9 cellular contexts compared by ENCODE assay signal in genomic region chr1:53592521-53592982, GRCh38.
DNase-seq lines count a peak whose midpoint lies in the region; ATAC-seq and TF ChIP-seq lines count a peak whose summit lies in the region.
"Had no signal": no experiment of that assay in that cellular context is flagged by ENCODE, and none has a peak within 500 bp of the region (broad histone marks: within the 10 kb centered on the region; RNA-seq: fewer than 3 reads in every experiment).

No MANE protein-coding gene starts in this region.

- peak; percentile 59 for DNase-seq in GM03348 (ENCODE audit: low spot score)
- peak; percentile 23 for DNase-seq in NCI-H2196 treated with DMSO at 0.1 percent for 48 hours (lab: John Stamatoyannopoulos, UW; ENCODE audit: unreplicated experiment)
- no peak for DNase-seq in esophagus squamous epithelium (lab: John Stamatoyannopoulos, UW)
- DNase-seq in neuronal stem cell (ENCODE audit: low spot score): no peak
- no peak for DNase-seq in stimulated activated CD4-positive, alpha-beta T cell treated with anti-CD3 and anti-CD28 coated beads, Interleukin-12 subunit alpha, Interleukin-12 subunit beta, amount 100 ng/mL, for 4 hours
- no peak for DNase-seq in spleen
- DNase-seq in activated T-cell treated with anti-CD3 and anti-CD28 coated beads, Interleukin-2, amount 50 U/mL, for 72 hours: no peak
- DNase-seq in HUDEP-2 (lab: John Stamatoyannopoulos, UW; ENCODE audit: unreplicated experiment in 76 of 76): no peak

- no peak overlapping the region for H2AFZ ChIP-seq in neuronal stem cell (ENCODE audit: low read length)

- H3K4me1 ChIP-seq in esophagus squamous epithelium (peaks cover 0 to 13% (median 0%) of the 10 kb centered on the region in 3 donors), neuronal stem cell (ENCODE audit: control insufficient read depth in 2 of 2, insufficient read depth in 1 of 2, low read depth in 1 of 2, low read length in 2 of 2) (peaks cover 0 to 11% of the 10 kb centered on the region in 2 donors), spleen (no peaks in the 10 kb centered on the region)

- no peak for ATAC-seq in activated T-cell treated with anti-CD3 and anti-CD28 coated beads, Interleukin-2, amount 50 U/mL, for 72 hours (replicated peaks in 1 of 2)

- H3K4me2 ChIP-seq in neuronal stem cell (ENCODE audit: insufficient read depth, low read length, poor library complexity, severe bottlenecking): no peak overlapping the region

- TF ChIP-seq CTCF in esophagus squamous epithelium (IDR thresholded peaks at IDR 0.05): peak in 1 of 6 experiments; percentile 18
- no peak for TF ChIP-seq CTCF in spleen (IDR thresholded peaks at IDR 0.05 in 8 of 11, conservative IDR thresholded peaks at IDR 0.05 in 3 of 11)

- no peak overlapping the region for H3K14ac ChIP-seq in neuronal stem cell (ENCODE audit: low read length)

- H3K23ac ChIP-seq in neuronal stem cell (ENCODE audit: low read depth, low read length, poor library complexity): no peak overlapping the region

- H3K27me3 ChIP-seq in esophagus squamous epithelium (no peaks in the 10 kb centered on the region), neuronal stem cell (ENCODE audit: control insufficient read depth in 3 of 3, insufficient read depth in 3 of 3, low read depth in 1 of 3, low read length in 3 of 3) (peaks cover 0 to 17% (median 3%) of the 10 kb centered on the region in 3 experiments), spleen (replicated peaks in 1 of 7) (peaks cover 0 to 5% (median 0%) of the 10 kb centered on the region in 7 donors)

- no peak overlapping the region for H3K4ac ChIP-seq in neuronal stem cell (ENCODE audit: low read length)

- H3K36me3 ChIP-seq in esophagus squamous epithelium: no peaks in the 10 kb centered on the region
- H3K36me3 ChIP-seq in neuronal stem cell (replicated peaks in 1 of 2; ENCODE audit: control insufficient read depth in 2 of 2, insufficient read depth in 2 of 2, low read length in 2 of 2): no peaks in the 10 kb centered on the region
- H3K36me3 ChIP-seq in spleen: no peaks in the 10 kb centered on the region

- no peak overlapping the region for H4K8ac ChIP-seq in neuronal stem cell (ENCODE audit: low read depth, low read length)

- peak overlapping the region; percentile 23 for H2AK5ac ChIP-seq in neuronal stem cell (ENCODE audit: low read depth, low read length)

- no peak overlapping the region for H4K91ac ChIP-seq in neuronal stem cell (ENCODE audit: low read depth, low read length, poor library complexity)

- H3K4me3 Mint-ChIP-seq in activated T-cell treated with anti-CD3 and anti-CD28 coated beads, Interleukin-2, amount 50 U/mL, for 72 hours: no peak overlapping the region
- H3K4me3 Mint-ChIP-seq: dendritic cell treated with granulocyte-macrophage colony-stimulating factor and Interleukin-4, amounts not matched to agents 40 ng/mL and 50 ng/mL, for 4 days had no signal

- H3K9me3 ChIP-seq in esophagus squamous epithelium: no peaks in the 10 kb centered on the region
- H3K9me3 ChIP-seq in neuronal stem cell (replicated peaks in 1 of 2; ENCODE audit: control insufficient read depth in 2 of 2, insufficient read depth in 1 of 2, low read depth in 1 of 2, low read length in 2 of 2): no peaks in the 10 kb centered on the region
- no peaks in the 10 kb centered on the region for H3K9me3 ChIP-seq in spleen

- no peak for TF ChIP-seq POLR2A in esophagus squamous epithelium (IDR thresholded peaks at IDR 0.05)
- TF ChIP-seq POLR2A in spleen (IDR thresholded peaks at IDR 0.05): no peak

- no peak overlapping the region for H2BK120ac ChIP-seq in neuronal stem cell (ENCODE audit: low read depth, low read length)

- no peaks in the 10 kb centered on the region for H3K79me1 ChIP-seq in neuronal stem cell (ENCODE audit: low read depth, low read length)

- 54 to 58% methylated on average over 5 to 6 of the region's 6 CpGs for WGBS in esophagus squamous epithelium, 2 donors
- WGBS in neuronal stem cell (ENCODE audit: extremely low coverage in 2 of 2, insufficient read length in 2 of 2, insufficient replicate concordance in 1 of 2), 2 donors: no CpG with 5 or more reads among the region's 6 CpGs
- 51 to 85% (median 70%) methylated on average over 6 of the region's 6 CpGs for whole genome bisulfite sequencing in spleen, 5 donors

- intact Hi-C loops in esophagus squamous epithelium (cut with DNase I): no loop called here
- intact Hi-C loops in spleen (cut with DNase I; ENCODE audit: low total_unique reads): no loop called here

- H3K27ac ChIP-seq in esophagus squamous epithelium: peak overlapping the region in 3 of 4 donors; percentile 6 to 50 (median 42)
- H3K27ac ChIP-seq in neuronal stem cell (replicated peaks; ENCODE audit: low read length): no peak overlapping the region
- no peak overlapping the region for H3K27ac ChIP-seq in spleen

- peak overlapping the region; percentile 34 for H2BK15ac ChIP-seq in neuronal stem cell (ENCODE audit: low read length)

- H3K18ac ChIP-seq in neuronal stem cell (ENCODE audit: low read length): peak overlapping the region; percentile 9

- H3K9me3 Mint-ChIP-seq in activated T-cell treated with anti-CD3 and anti-CD28 coated beads, Interleukin-2, amount 50 U/mL, for 72 hours: no peaks in the 10 kb centered on the region
- H3K9me3 Mint-ChIP-seq: dendritic cell treated with granulocyte-macrophage colony-stimulating factor and Interleukin-4, amounts not matched to agents 40 ng/mL and 50 ng/mL, for 4 days had no signal

- H3K4me3 ChIP-seq in esophagus squamous epithelium (no peak overlapping the region), neuronal stem cell (ENCODE audit: low read length in 2 of 2) (no peak overlapping the region), spleen (no peak overlapping the region)

- peak overlapping the region; percentile 18 for H3K9ac ChIP-seq in neuronal stem cell (ENCODE audit: low read depth, low read length, poor library complexity)

- no peaks in the 10 kb centered on the region for H3K4me1 Mint-ChIP-seq in activated T-cell treated with anti-CD3 and anti-CD28 coated beads, Interleukin-2, amount 50 U/mL, for 72 hours (ENCODE audit: low read depth)

- no peak overlapping the region for H3K27ac Mint-ChIP-seq in activated T-cell treated with anti-CD3 and anti-CD28 coated beads, Interleukin-2, amount 50 U/mL, for 72 hours
- H3K27ac Mint-ChIP-seq: dendritic cell treated with granulocyte-macrophage colony-stimulating factor and Interleukin-4, amounts not matched to agents 40 ng/mL and 50 ng/mL, for 4 days had no signal

- H2BK5ac ChIP-seq in neuronal stem cell (ENCODE audit: low read length): no peak overlapping the region

- H3K27me3 Mint-ChIP-seq in activated T-cell treated with anti-CD3 and anti-CD28 coated beads, Interleukin-2, amount 50 U/mL, for 72 hours (ENCODE audit: low read depth): no peaks in the 10 kb centered on the region
- H3K27me3 Mint-ChIP-seq: dendritic cell treated with granulocyte-macrophage colony-stimulating factor and Interleukin-4, amounts not matched to agents 40 ng/mL and 50 ng/mL, for 4 days had no signal

- no peak overlapping the region for H2BK12ac ChIP-seq in neuronal stem cell (ENCODE audit: low read length)

- no peaks in the 10 kb centered on the region for H3K36me3 Mint-ChIP-seq in activated T-cell treated with anti-CD3 and anti-CD28 coated beads, Interleukin-2, amount 50 U/mL, for 72 hours (ENCODE audit: insufficient read depth in 2 of 2)

Comparison
In these comparisons a context has a peak if more than half of its experiments do, and no peak if none do; other contexts are left out.
1. DNase-seq: peak in GM03348 (single experiment) and NCI-H2196 treated with DMSO at 0.1 percent for 48 hours (single experiment); none in esophagus squamous epithelium (single experiment), neuronal stem cell (single experiment), stimulated activated CD4-positive, alpha-beta T cell treated with anti-CD3 and anti-CD28 coated beads, Interleukin-12 subunit alpha, Interleukin-12 subunit beta, amount 100 ng/mL, for 4 hours (single experiment), spleen (single experiment), activated T-cell treated with anti-CD3 and anti-CD28 coated beads, Interleukin-2, amount 50 U/mL, for 72 hours (0 of 2) and HUDEP-2 (0 of 76).
2. H3K27ac ChIP-seq: peak in esophagus squamous epithelium (3 of 4); none in neuronal stem cell (single experiment) and spleen (0 of 8).